Comparison of ENCODE assay signal across 1 cellular context in genomic region chr1:3172431-3173112, GRCh38.
TF ChIP-seq lines count a peak whose summit lies in the region.

No MANE protein-coding gene starts in this region.

TF ChIP-seq in H1, 55 proteins besides CTCF, POLR2A, EP300 and RAD21 (continued from another document):
- TF ChIP-seq BACH1 (IDR thresholded peaks at IDR 0.05; ENCODE audit: low read length), result no peak
- no peak for TF ChIP-seq CHD1 (IDR thresholded peaks at IDR 0.05; ENCODE audit: low read depth, low read length)
- TF ChIP-seq TBP (IDR thresholded peaks at IDR 0.05; ENCODE audit: low read depth, low read length), result no peak
- TF ChIP-seq RFX5 (IDR thresholded peaks at IDR 0.05; ENCODE audit: borderline replicate concordance, low read depth, low read length), result no peak
- no peak for TF ChIP-seq TAF1 (IDR thresholded peaks at IDR 0.05; ENCODE audit: low read depth, low read length)
- TF ChIP-seq USF2 (IDR thresholded peaks at IDR 0.05; ENCODE audit: low read length), result no peak
- no peak for TF ChIP-seq CEBPB (IDR thresholded peaks at IDR 0.05; ENCODE audit: low read depth, low read length)
- TF ChIP-seq POU5F1 (IDR thresholded peaks at IDR 0.05; ENCODE audit: low read depth, low read length), result no peak
- TF ChIP-seq NANOG (IDR thresholded peaks at IDR 0.05; ENCODE audit: insufficient read depth, low read depth, low read length, poor library complexity, severe bottlenecking), result no peak
- no peak for TF ChIP-seq CBX5 (IDR thresholded peaks at IDR 0.05; ENCODE audit: low read depth, low read length)
- TF ChIP-seq BRCA1 (IDR thresholded peaks at IDR 0.05; ENCODE audit: low read depth, low read length), result no peak
- no peak for TF ChIP-seq KDM1A (IDR thresholded peaks at IDR 0.05; ENCODE audit: borderline replicate concordance, low read length)
- no peak for TF ChIP-seq BCL11A (IDR thresholded peaks at IDR 0.05; ENCODE audit: low read depth in 2 of 2, low read length in 2 of 2)
- TF ChIP-seq SP2 (IDR thresholded peaks at IDR 0.05; ENCODE audit: low read length), result no peak
- TF ChIP-seq RXRA (IDR thresholded peaks at IDR 0.05; ENCODE audit: insufficient read depth, low read depth, low read length), result no peak
- TF ChIP-seq SIN3A (conservative IDR thresholded peaks at IDR 0.05 in 1 of 2, IDR thresholded peaks at IDR 0.05 in 1 of 2; ENCODE audit: low read depth in 1 of 2, low read length in 2 of 2), result no peak
